In the genomic region with DNA sequence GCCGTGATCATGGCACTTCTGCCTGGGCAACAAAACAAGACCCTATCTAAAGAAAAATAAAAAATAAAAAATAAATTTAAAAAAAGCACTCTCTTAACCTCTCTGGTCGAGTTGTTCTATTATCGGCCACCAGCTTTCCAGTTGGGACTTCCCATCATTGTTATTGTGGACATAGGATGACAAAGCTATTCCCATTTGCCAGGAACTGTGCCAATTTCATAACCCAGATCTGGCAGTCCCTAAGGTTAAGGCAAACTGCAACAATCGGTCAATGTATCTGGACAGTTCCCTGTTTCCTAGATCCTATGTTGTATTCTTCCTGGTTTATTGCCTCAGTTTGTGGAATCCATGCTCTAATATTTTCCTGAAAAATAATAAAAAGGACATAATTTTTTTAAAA, we compare ENCODE assay signal across 32 cellular contexts. TPM values are rescaled to one million over a fixed set of nuclear protein-coding genes. Genes with fewer than 3 reads are reported as not detected.
"Had no signal": no experiment of that assay in that cellular context is flagged by ENCODE, and none has a peak within 500 bp of the region (broad histone marks: within the 10 kb centered on the region; RNA-seq: fewer than 3 reads in every experiment).

No MANE protein-coding gene starts in this region.

- H3K4me2 ChIP-seq: hepatocyte had no signal

- H3K27ac ChIP-seq: body of pancreas, cardiac muscle cell, coronary artery, esophagus squamous epithelium, foreskin keratinocyte, gastrocnemius medialis, heart right ventricle, hepatocyte, WERI-Rb-1 had no signal

- H3K36me3 ChIP-seq: cardiac muscle cell, esophagus squamous epithelium, gastrocnemius medialis, heart right ventricle, WERI-Rb-1 had no signal

- H3K4me1 ChIP-seq: body of pancreas had no signal

- H2AFZ ChIP-seq: hepatocyte had no signal

- H3K4me3 ChIP-seq: body of pancreas, cardiac muscle cell, coronary artery, esophagus squamous epithelium, gastrocnemius medialis, heart right ventricle, hepatocyte had no signal

- H3K27me3 ChIP-seq: cardiac muscle cell, esophagus squamous epithelium, foreskin keratinocyte, gastrocnemius medialis, hepatocyte had no signal

- H3K9me3 ChIP-seq: body of pancreas, esophagus squamous epithelium, gastrocnemius medialis, heart right ventricle had no signal

- DNase-seq: activated B cell treated with CpG ODN at 0.5 μM for 24 hours; activated CD4-positive, alpha-beta T cell treated with anti-CD3 and anti-CD28 coated beads for 48 hours; activated CD4-positive, alpha-beta T cell treated with anti-CD3 and anti-CD28 coated beads, Interleukin-2, amount 50 U/mL, for 1 hour; activated CD4-positive, alpha-beta T cell treated with anti-CD3 and anti-CD28 coated beads, Interleukin-2, amount 50 U/mL, for 48 hours; activated CD8-positive, alpha-beta memory T cell treated with anti-CD3 and anti-CD28 coated beads for 24 hours; activated CD8-positive, alpha-beta T cell treated with anti-CD3 and anti-CD28 coated beads for 36 hours; activated effector memory CD4-positive, alpha-beta T cell treated with Interleukin-2 at 50 U/mL for 16 hours; activated gamma-delta T cell treated with Interleukin-2 at 50 U/mL for 16 hours; activated naive CD4-positive, alpha-beta T cell treated with anti-CD3 and anti-CD28 coated beads, Interleukin-2, amount 50 U/mL, for 16 hours; activated naive CD4-positive, alpha-beta T cell treated with Interleukin-2 at 50 U/mL for 16 hours; activated T-cell treated with anti-CD3 and anti-CD28 coated beads, Interleukin-2, amount 50 U/mL, for 4 hours; amygdala; aorta; body of pancreas; central memory CD4-positive, alpha-beta T cell; effector memory CD4-positive, alpha-beta T cell; endodermal cell; erythroblast; esophagus squamous epithelium; foreskin keratinocyte; gastrocnemius medialis; heart right ventricle; T-helper 1 cell; T-helper 17 cell; T1000; WERI-Rb-1 had no signal

- H3K79me2 ChIP-seq: hepatocyte had no signal

- ATAC-seq: activated CD4-positive, CD25-positive, alpha-beta regulatory T cell treated with anti-CD3 and anti-CD28 coated beads, Interleukin-2, amount 50 U/mL, for 24 hours; activated CD8-positive, alpha-beta T cell treated with anti-CD3 and anti-CD28 coated beads for 36 hours; activated T-cell treated with anti-CD3 and anti-CD28 coated beads, Interleukin-2, amount 50 U/mL, for 4 hours; activated T-helper 17 cell treated with anti-CD3 and anti-CD28 coated beads, Interleukin-2, amount 50 U/mL, for 72 hours; body of pancreas; foreskin keratinocyte; gastrocnemius medialis; heart right ventricle; T-helper 17 cell had no signal

RNA-seq across cellular contexts. Expression of a gene that starts 50.4 kb away (rescaled TPM):
- total RNA-seq: activated B cell treated with CpG ODN at 0.5 μM for 24 hours; activated CD8-positive, alpha-beta T cell treated with anti-CD3 and anti-CD28 coated beads for 36 hours; activated T-cell treated with anti-CD3 and anti-CD28 coated beads, Interleukin-2, amount 50 U/mL, for 4 hours; aorta; body of pancreas; cardiac muscle cell; cerebellum; endodermal cell; foreskin keratinocyte; gastrocnemius medialis; hepatocyte; T-helper 17 cell had no signal
- polyA plus RNA-seq: aorta, cardiac muscle cell had no signal
